In genomic region chr18:24397694-24398365, GRCh38 we compare ENCODE assay signal across 8 cellular contexts. TPM values are rescaled to one million over a fixed set of nuclear protein-coding genes. Genes with fewer than 3 reads are reported as not detected.
DNase-seq lines count a peak whose midpoint lies in the region; ATAC-seq lines count a peak whose summit lies in the region.

OSBPL1A (minus strand) TSS chr18:24397824; CDS start chr18:24377533, 20,291 bp downstream.

- CTCF ChIA-PET in activated CD4-positive, alpha-beta memory T cell treated with anti-CD3 and anti-CD28 coated beads for 36 hours (lab: Charles Lee), result interaction anchor here (0.6 to 1.3 kb wide), 4 partner anchors 11 to 91 kb away, joined by 3 to 7 read pairs (median 4); no protein-coding TSS in a partner anchor

- H3K9me3 Mint-ChIP-seq in activated CD4-positive, alpha-beta memory T cell treated with anti-CD3 and anti-CD28 coated beads for 36 hours, result no peaks in the 10 kb centered on the region

- peaks cover 23% of the 10 kb centered on the region for H3K4me1 Mint-ChIP-seq in activated CD4-positive, alpha-beta memory T cell treated with anti-CD3 and anti-CD28 coated beads for 36 hours (ENCODE audit: low read depth)

- H3K36me3 Mint-ChIP-seq in activated CD4-positive, alpha-beta memory T cell treated with anti-CD3 and anti-CD28 coated beads for 36 hours, result no peaks in the 10 kb centered on the region

- DNase-seq in EH (ENCODE audit: low read depth), result peak; percentile 94
- DNase-seq in NCI-H748 treated with DMSO at 0.1 percent for 48 hours (lab: John Stamatoyannopoulos, UW), result peak; percentile 82
- DNase-seq in activated CD4-positive, alpha-beta memory T cell treated with anti-CD3 and anti-CD28 coated beads for 36 hours, result peak; percentile 86
- DNase-seq in dermis blood vessel endothelial cell, result peak; percentile 96
- DNase-seq in left lobe of liver (ENCODE audit: low spot score), result peak; percentile 96
- peak; percentile 74 to 77 for DNase-seq in stimulated activated CD4-positive, alpha-beta T cell treated with anti-CD3 and anti-CD28 coated beads, Interleukin-1b, Interleukin-23, amount 100 ng/mL, for 4 hours (ENCODE audit: low read depth in 2 of 2)

- peaks cover 28% of the 10 kb centered on the region for H3K27me3 Mint-ChIP-seq in activated CD4-positive, alpha-beta memory T cell treated with anti-CD3 and anti-CD28 coated beads for 36 hours

- POLR2A ChIA-PET in activated CD4-positive, alpha-beta memory T cell treated with anti-CD3 and anti-CD28 coated beads for 36 hours (lab: Charles Lee), result interaction anchor here (1.3 to 2.8 kb wide), 3 partner anchors 16 to 59 kb away, joined by 4 to 16 read pairs (median 8); no protein-coding TSS in a partner anchor

- intact Hi-C loops in activated CD4-positive, alpha-beta memory T cell treated with anti-CD3 and anti-CD28 coated beads for 36 hours (cut with micrococcal nuclease), result loop anchor here (1.0 kb wide), 1 partner anchor 16 kb away; no protein-coding TSS in a partner anchor

- no peak within 1 kb of the TSS for H3K27ac Mint-ChIP-seq in activated CD4-positive, alpha-beta memory T cell treated with anti-CD3 and anti-CD28 coated beads for 36 hours

- peak within 1 kb of the TSS; percentile 72 for H3K4me3 Mint-ChIP-seq in activated CD4-positive, alpha-beta memory T cell treated with anti-CD3 and anti-CD28 coated beads for 36 hours

- ATAC-seq in HG03521 (IDR thresholded peaks at IDR 0.05; ENCODE audit: unreplicated experiment) (peak; percentile 48), left lobe of liver (peak; percentile 96), GM19324 (IDR thresholded peaks at IDR 0.05; ENCODE audit: low FRiP score, unreplicated experiment) (no peak)

RNA-seq across cellular contexts. Expression of gene OSBPL1A, which starts in this region (rescaled TPM):
- 1 to 10 TPM; 1.4 to 2.4 TPM for total RNA-seq in activated CD4-positive, alpha-beta memory T cell treated with anti-CD3 and anti-CD28 coated beads for 36 hours
- 13.8 and 14.3 TPM in 2 replicates for total RNA-seq in dermis blood vessel endothelial cell
- 5.5 TPM for total RNA-seq in left lobe of liver
